1 cellular context compared by ENCODE assay signal in genomic region chr7:97442-97841, GRCh38.
TF ChIP-seq lines count a peak whose summit lies in the region.

No MANE protein-coding gene starts in this region.

TF ChIP-seq in H1, 55 proteins besides CTCF, POLR2A, EP300 and RAD21 (continued from another document):
- TF ChIP-seq CHD7 (IDR thresholded peaks at IDR 0.05; ENCODE audit: insufficient replicate concordance, low read length): no peak
- TF ChIP-seq CEBPB (IDR thresholded peaks at IDR 0.05; ENCODE audit: low read depth, low read length): no peak
- no peak for TF ChIP-seq TEAD4 (IDR thresholded peaks at IDR 0.05; ENCODE audit: low read depth, low read length)
- no peak for TF ChIP-seq FOSL1 (IDR thresholded peaks at IDR 0.05; ENCODE audit: insufficient read depth, low read depth, low read length)
- no peak for TF ChIP-seq USF2 (IDR thresholded peaks at IDR 0.05; ENCODE audit: low read length)
- TF ChIP-seq POU5F1 (IDR thresholded peaks at IDR 0.05; ENCODE audit: low read depth, low read length): no peak
- no peak for TF ChIP-seq KDM5A (IDR thresholded peaks at IDR 0.05; ENCODE audit: low read length)
- no peak for TF ChIP-seq PHF8 (conservative IDR thresholded peaks at IDR 0.05; ENCODE audit: low read depth, low read length)
- TF ChIP-seq BRCA1 (IDR thresholded peaks at IDR 0.05; ENCODE audit: low read depth, low read length): no peak
- no peak for TF ChIP-seq JUN (IDR thresholded peaks at IDR 0.05; ENCODE audit: low read depth, low read length)
- TF ChIP-seq MAFK (IDR thresholded peaks at IDR 0.05; ENCODE audit: low read depth, low read length): no peak
